2 cellular contexts compared by ENCODE assay signal in the genomic region with DNA sequence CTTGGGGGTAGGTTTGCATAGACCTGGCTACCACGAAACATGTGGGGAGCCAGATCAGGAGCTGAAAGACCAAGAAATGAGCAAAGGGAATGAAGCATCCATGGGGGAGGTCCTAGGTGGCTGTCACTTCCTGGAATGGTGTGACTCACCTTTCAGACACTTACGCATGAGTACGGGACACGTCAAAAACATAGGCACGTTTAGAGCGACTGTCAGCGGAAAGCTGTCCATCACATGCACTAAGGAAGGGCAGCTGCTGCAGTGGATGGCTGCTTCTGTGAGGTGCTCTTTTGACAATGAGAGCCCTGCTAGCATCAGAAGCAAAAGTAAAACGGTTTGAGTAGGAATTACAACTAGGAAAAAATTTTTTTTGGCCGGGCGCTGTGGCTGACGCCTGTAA.
TF ChIP-seq lines count a peak whose summit lies in the region.

No MANE protein-coding gene starts in this region.

TF ChIP-seq in IMR-90, 13 proteins besides CTCF, POLR2A, EP300 and RAD21:
- no peak for TF ChIP-seq SMC3 (IDR thresholded peaks at IDR 0.05; ENCODE audit: low read depth, low read length)
- TF ChIP-seq, protein P1, sequence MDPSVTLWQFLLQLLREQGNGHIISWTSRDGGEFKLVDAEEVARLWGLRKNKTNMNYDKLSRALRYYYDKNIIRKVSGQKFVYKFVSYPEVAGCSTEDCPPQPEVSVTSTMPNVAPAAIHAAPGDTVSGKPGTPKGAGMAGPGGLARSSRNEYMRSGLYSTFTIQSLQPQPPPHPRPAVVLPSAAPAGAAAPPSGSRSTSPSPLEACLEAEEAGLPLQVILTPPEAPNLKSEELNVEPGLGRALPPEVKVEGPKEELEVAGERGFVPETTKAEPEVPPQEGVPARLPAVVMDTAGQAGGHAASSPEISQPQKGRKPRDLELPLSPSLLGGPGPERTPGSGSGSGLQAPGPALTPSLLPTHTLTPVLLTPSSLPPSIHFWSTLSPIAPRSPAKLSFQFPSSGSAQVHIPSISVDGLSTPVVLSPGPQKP (IDR thresholded peaks at IDR 0.05; ENCODE audit: borderline replicate concordance, low read depth, low read length), result no peak
- no peak for TF ChIP-seq RCOR1 (IDR thresholded peaks at IDR 0.05; ENCODE audit: insufficient replicate concordance, low read length)
- no peak for TF ChIP-seq MXI1 (IDR thresholded peaks at IDR 0.05; ENCODE audit: borderline replicate concordance, low read depth, low read length)
- TF ChIP-seq MAFK (IDR thresholded peaks at IDR 0.05; ENCODE audit: low read depth, low read length), result no peak
- TF ChIP-seq FOS (IDR thresholded peaks at IDR 0.05; ENCODE audit: low read depth, low read length), result no peak
- TF ChIP-seq BHLHE40 (IDR thresholded peaks at IDR 0.05; ENCODE audit: low read depth, low read length), result no peak

TF ChIP-seq in K562, 482 proteins besides CTCF, POLR2A, EP300 and RAD21 (continues in another document):
- TF ChIP-seq, protein P2, sequence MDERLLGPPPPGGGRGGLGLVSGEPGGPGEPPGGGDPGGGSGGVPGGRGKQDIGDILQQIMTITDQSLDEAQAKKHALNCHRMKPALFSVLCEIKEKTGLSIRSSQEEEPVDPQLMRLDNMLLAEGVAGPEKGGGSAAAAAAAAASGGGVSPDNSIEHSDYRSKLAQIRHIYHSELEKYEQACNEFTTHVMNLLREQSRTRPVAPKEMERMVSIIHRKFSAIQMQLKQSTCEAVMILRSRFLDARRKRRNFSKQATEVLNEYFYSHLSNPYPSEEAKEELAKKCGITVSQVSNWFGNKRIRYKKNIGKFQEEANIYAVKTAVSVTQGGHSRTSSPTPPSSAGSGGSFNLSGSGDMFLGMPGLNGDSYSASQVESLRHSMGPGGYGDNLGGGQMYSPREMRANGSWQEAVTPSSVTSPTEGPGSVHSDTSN (CRISPR knock-in tag; IDR thresholded peaks at IDR 0.05; ENCODE audit: low read depth), result no peak
- TF ChIP-seq, protein P2 (tag; conservative IDR thresholded peaks at IDR 0.05; ENCODE audit: low read depth), result 0 out of 2 replicates have a peak, but pooled peaks have one; percentile 40
- TF ChIP-seq EWSR1 (IDR thresholded peaks at IDR 0.05; ENCODE audit: borderline replicate concordance, low read depth, partially characterized antibody) (no peak), HNRNPLL (IDR thresholded peaks at IDR 0.05; ENCODE audit: low read depth, low read length, poor library complexity, severe bottlenecking) (peak; percentile 38), ZNF282 (CRISPR knock-in tag; IDR thresholded peaks at IDR 0.05) (no peak), SRF (CRISPR knock-in tag; IDR thresholded peaks at IDR 0.05) (no peak), POLR2H (tag; IDR thresholded peaks at IDR 0.05; ENCODE audit: low read depth) (peak; percentile 22; the same call in 1 of the 2 replicates), ATF1 (CRISPR knock-in tag; IDR thresholded peaks at IDR 0.05) (no peak), ATF1 (tag; IDR thresholded peaks at IDR 0.05) (peak; percentile 75), DDX20 (tag; IDR thresholded peaks at IDR 0.05; ENCODE audit: low read depth) (no peak), CREM (IDR thresholded peaks at IDR 0.05; ENCODE audit: low read depth) (peak; percentile 60; the same call in 1 of the 2 replicates), MED1 (CRISPR knock-in tag; IDR thresholded peaks at IDR 0.05; ENCODE audit: borderline replicate concordance) (no peak), CXXC5 (CRISPR knock-in tag; IDR thresholded peaks at IDR 0.05) (no peak), JUND (IDR thresholded peaks at IDR 0.05; ENCODE audit: borderline replicate concordance, low read depth, low read length) (peak; percentile 67; the same call in 1 of the 2 replicates), JUND (tag; IDR thresholded peaks at IDR 0.05; ENCODE audit: borderline replicate concordance, low read depth, low read length) (peak; percentile 81; the same call in 2 of the 3 replicates), FOSL1 (tag; conservative IDR thresholded peaks at IDR 0.05) (peak; percentile 69), TCF7L2 (IDR thresholded peaks at IDR 0.05; ENCODE audit: low read depth, low read length) (no peak), CEBPB (tag; IDR thresholded peaks at IDR 0.05) (no peak), BHLHE40 (IDR thresholded peaks at IDR 0.05; ENCODE audit: low read length) (peak; percentile 84), ADNP (tag; IDR thresholded peaks at IDR 0.05) (no peak), CREB1 (IDR thresholded peaks at IDR 0.05) (0 out of 2 replicates have a peak, but pooled peaks have one; percentile 43), CREB1 (CRISPR knock-in tag; IDR thresholded peaks at IDR 0.05) (peak; percentile 41; the same call in 1 of the 2 replicates), ELF1 (tag; IDR thresholded peaks at IDR 0.05) (peak; percentile 56; the same call in 1 of the 2 replicates), ETV5 (CRISPR knock-in tag; IDR thresholded peaks at IDR 0.05; ENCODE audit: low read depth) (0 out of 2 replicates have a peak, but pooled peaks have one; percentile 20), NRF1 (conservative IDR thresholded peaks at IDR 0.05 in 1 of 2, IDR thresholded peaks at IDR 0.05 in 1 of 2) (peak; percentile 64 to 71), TARDBP (IDR thresholded peaks at IDR 0.05) (no peak)
- TF ChIP-seq, protein P3, sequence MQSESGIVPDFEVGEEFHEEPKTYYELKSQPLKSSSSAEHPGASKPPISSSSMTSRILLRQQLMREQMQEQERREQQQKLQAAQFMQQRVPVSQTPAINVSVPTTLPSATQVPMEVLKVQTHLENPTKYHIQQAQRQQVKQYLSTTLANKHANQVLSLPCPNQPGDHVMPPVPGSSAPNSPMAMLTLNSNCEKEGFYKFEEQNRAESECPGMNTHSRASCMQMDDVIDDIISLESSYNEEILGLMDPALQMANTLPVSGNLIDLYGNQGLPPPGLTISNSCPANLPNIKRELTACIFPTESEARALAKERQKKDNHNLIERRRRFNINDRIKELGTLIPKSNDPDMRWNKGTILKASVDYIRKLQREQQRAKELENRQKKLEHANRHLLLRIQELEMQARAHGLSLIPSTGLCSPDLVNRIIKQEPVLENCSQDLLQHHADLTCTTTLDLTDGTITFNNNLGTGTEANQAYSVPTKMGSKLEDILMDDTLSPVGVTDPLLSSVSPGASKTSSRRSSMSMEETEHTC (IDR thresholded peaks at IDR 0.05), result no peak
- TF ChIP-seq, protein P4, sequence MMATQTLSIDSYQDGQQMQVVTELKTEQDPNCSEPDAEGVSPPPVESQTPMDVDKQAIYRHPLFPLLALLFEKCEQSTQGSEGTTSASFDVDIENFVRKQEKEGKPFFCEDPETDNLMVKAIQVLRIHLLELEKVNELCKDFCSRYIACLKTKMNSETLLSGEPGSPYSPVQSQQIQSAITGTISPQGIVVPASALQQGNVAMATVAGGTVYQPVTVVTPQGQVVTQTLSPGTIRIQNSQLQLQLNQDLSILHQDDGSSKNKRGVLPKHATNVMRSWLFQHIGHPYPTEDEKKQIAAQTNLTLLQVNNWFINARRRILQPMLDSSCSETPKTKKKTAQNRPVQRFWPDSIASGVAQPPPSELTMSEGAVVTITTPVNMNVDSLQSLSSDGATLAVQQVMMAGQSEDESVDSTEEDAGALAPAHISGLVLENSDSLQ (IDR thresholded peaks at IDR 0.05), result peak; percentile 85
- TF ChIP-seq, protein P5, sequence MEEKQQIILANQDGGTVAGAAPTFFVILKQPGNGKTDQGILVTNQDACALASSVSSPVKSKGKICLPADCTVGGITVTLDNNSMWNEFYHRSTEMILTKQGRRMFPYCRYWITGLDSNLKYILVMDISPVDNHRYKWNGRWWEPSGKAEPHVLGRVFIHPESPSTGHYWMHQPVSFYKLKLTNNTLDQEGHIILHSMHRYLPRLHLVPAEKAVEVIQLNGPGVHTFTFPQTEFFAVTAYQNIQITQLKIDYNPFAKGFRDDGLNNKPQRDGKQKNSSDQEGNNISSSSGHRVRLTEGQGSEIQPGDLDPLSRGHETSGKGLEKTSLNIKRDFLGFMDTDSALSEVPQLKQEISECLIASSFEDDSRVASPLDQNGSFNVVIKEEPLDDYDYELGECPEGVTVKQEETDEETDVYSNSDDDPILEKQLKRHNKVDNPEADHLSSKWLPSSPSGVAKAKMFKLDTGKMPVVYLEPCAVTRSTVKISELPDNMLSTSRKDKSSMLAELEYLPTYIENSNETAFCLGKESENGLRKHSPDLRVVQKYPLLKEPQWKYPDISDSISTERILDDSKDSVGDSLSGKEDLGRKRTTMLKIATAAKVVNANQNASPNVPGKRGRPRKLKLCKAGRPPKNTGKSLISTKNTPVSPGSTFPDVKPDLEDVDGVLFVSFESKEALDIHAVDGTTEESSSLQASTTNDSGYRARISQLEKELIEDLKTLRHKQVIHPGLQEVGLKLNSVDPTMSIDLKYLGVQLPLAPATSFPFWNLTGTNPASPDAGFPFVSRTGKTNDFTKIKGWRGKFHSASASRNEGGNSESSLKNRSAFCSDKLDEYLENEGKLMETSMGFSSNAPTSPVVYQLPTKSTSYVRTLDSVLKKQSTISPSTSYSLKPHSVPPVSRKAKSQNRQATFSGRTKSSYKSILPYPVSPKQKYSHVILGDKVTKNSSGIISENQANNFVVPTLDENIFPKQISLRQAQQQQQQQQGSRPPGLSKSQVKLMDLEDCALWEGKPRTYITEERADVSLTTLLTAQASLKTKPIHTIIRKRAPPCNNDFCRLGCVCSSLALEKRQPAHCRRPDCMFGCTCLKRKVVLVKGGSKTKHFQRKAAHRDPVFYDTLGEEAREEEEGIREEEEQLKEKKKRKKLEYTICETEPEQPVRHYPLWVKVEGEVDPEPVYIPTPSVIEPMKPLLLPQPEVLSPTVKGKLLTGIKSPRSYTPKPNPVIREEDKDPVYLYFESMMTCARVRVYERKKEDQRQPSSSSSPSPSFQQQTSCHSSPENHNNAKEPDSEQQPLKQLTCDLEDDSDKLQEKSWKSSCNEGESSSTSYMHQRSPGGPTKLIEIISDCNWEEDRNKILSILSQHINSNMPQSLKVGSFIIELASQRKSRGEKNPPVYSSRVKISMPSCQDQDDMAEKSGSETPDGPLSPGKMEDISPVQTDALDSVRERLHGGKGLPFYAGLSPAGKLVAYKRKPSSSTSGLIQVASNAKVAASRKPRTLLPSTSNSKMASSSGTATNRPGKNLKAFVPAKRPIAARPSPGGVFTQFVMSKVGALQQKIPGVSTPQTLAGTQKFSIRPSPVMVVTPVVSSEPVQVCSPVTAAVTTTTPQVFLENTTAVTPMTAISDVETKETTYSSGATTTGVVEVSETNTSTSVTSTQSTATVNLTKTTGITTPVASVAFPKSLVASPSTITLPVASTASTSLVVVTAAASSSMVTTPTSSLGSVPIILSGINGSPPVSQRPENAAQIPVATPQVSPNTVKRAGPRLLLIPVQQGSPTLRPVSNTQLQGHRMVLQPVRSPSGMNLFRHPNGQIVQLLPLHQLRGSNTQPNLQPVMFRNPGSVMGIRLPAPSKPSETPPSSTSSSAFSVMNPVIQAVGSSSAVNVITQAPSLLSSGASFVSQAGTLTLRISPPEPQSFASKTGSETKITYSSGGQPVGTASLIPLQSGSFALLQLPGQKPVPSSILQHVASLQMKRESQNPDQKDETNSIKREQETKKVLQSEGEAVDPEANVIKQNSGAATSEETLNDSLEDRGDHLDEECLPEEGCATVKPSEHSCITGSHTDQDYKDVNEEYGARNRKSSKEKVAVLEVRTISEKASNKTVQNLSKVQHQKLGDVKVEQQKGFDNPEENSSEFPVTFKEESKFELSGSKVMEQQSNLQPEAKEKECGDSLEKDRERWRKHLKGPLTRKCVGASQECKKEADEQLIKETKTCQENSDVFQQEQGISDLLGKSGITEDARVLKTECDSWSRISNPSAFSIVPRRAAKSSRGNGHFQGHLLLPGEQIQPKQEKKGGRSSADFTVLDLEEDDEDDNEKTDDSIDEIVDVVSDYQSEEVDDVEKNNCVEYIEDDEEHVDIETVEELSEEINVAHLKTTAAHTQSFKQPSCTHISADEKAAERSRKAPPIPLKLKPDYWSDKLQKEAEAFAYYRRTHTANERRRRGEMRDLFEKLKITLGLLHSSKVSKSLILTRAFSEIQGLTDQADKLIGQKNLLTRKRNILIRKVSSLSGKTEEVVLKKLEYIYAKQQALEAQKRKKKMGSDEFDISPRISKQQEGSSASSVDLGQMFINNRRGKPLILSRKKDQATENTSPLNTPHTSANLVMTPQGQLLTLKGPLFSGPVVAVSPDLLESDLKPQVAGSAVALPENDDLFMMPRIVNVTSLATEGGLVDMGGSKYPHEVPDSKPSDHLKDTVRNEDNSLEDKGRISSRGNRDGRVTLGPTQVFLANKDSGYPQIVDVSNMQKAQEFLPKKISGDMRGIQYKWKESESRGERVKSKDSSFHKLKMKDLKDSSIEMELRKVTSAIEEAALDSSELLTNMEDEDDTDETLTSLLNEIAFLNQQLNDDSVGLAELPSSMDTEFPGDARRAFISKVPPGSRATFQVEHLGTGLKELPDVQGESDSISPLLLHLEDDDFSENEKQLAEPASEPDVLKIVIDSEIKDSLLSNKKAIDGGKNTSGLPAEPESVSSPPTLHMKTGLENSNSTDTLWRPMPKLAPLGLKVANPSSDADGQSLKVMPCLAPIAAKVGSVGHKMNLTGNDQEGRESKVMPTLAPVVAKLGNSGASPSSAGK (IDR thresholded peaks at IDR 0.05), result peak; percentile 57
- TF ChIP-seq, protein P6, sequence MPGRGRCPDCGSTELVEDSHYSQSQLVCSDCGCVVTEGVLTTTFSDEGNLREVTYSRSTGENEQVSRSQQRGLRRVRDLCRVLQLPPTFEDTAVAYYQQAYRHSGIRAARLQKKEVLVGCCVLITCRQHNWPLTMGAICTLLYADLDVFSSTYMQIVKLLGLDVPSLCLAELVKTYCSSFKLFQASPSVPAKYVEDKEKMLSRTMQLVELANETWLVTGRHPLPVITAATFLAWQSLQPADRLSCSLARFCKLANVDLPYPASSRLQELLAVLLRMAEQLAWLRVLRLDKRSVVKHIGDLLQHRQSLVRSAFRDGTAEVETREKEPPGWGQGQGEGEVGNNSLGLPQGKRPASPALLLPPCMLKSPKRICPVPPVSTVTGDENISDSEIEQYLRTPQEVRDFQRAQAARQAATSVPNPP (IDR thresholded peaks at IDR 0.05; ENCODE audit: borderline replicate concordance, insufficient read depth, insufficient read length), result no peak
- TF ChIP-seq, protein P7, sequence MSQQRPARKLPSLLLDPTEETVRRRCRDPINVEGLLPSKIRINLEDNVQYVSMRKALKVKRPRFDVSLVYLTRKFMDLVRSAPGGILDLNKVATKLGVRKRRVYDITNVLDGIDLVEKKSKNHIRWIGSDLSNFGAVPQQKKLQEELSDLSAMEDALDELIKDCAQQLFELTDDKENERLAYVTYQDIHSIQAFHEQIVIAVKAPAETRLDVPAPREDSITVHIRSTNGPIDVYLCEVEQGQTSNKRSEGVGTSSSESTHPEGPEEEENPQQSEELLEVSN (IDR thresholded peaks at IDR 0.05; ENCODE audit: borderline replicate concordance in 1 of 2, extremely low read depth in 1 of 2, insufficient read depth in 1 of 2, insufficient read length in 1 of 2, low read depth in 1 of 2, low read length in 1 of 2, poor library complexity in 1 of 2, severe bottlenecking in 1 of 2), result peak in 1 of 2 experiments; percentile 7
- TF ChIP-seq, protein P8, sequence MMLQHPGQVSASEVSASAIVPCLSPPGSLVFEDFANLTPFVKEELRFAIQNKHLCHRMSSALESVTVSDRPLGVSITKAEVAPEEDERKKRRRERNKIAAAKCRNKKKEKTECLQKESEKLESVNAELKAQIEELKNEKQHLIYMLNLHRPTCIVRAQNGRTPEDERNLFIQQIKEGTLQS (IDR thresholded peaks at IDR 0.05), result peak; percentile 52
- TF ChIP-seq, protein P8 (CRISPR knock-in tag; conservative IDR thresholded peaks at IDR 0.05), result no peak
